In the genomic region with DNA sequence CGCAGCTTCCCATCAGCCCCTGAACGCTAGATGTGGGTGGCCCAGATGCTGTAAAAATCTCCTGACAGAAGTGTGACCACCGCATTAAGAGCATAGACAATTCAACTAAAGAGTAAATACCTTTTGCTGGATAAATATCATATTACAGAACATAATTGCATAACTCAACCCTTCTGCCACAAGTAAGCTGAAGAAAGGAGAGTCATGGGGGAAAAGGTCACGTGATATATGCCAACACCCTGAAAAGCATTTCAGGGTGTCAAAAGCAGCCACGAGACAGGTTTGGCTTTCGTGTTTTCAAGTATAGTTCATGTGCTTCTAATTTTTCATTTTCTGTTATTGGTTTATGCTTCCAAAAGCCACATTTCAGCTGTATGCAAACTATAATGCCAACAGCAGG, we compare ENCODE assay signal across 19 cellular contexts.
A peak's percentile ranks its signal among the peaks of the same experiment; 100 is the strongest.
DNase-seq lines count a peak whose midpoint lies in the region; ATAC-seq, FAIRE-seq and TF ChIP-seq lines count a peak whose summit lies in the region.
"Had no signal": no experiment of that assay in that cellular context is flagged by ENCODE, and none has a peak within 500 bp of the region (broad histone marks: within the 10 kb centered on the region; RNA-seq: fewer than 3 reads in every experiment).

No MANE protein-coding gene starts in this region.

- H2AFZ ChIP-seq in SK-N-SH (ENCODE audit: low read depth) (no peak overlapping the region), fibroblast of lung (ENCODE audit: low read length) (no peak overlapping the region)

- peaks cover 17% of the 10 kb centered on the region for H3F3A ChIP-seq in SK-N-SH (replicated peaks; ENCODE audit: insufficient read depth)

- ATAC-seq in SK-N-SH treated with all-trans-retinoic acid at 6 μM for 48 hours (no peak), Panc1 (no peak)
- ATAC-seq: activated CD4-positive, CD25-positive, alpha-beta regulatory T cell treated with anti-CD3 and anti-CD28 coated beads, Interleukin-2, amount 50 U/mL, for 24 hours; CD8-positive, alpha-beta T cell; T-helper 17 cell had no signal

- H3K36me3 ChIP-seq in SK-N-SH (replicated peaks in 1 of 2; ENCODE audit: control insufficient read depth in 1 of 2, insufficient read depth in 2 of 2, low read length in 1 of 2) (no peaks in the 10 kb centered on the region), Panc1 (ENCODE audit: control insufficient read depth, insufficient read depth, low read length) (no peaks in the 10 kb centered on the region), fibroblast of lung (ENCODE audit: control insufficient read depth, insufficient read depth, low read length) (no peaks in the 10 kb centered on the region), skeletal muscle satellite cell (ENCODE audit: insufficient read depth, low read length) (no peaks in the 10 kb centered on the region)

- DNase-seq in SK-N-SH (no peak), Panc1 (ENCODE audit: low read depth, low spot score) (no peak), fibroblast of lung (ENCODE audit: low read depth in 2 of 2) (peak; percentile 25 to 48), amygdala (lab: John Stamatoyannopoulos, UW) (no peak), urothelium cell line (ENCODE audit: low spot score) (no peak), KBM-7 (no peak)
- DNase-seq: activated effector memory CD4-positive, alpha-beta T cell treated with anti-CD3 and anti-CD28 coated beads, Interleukin-2, amount 50 U/mL, for 16 hours; anterior cingulate cortex; CD8-positive, alpha-beta T cell; NCI-H748 treated with DMSO at 0.1 percent for 48 hours; stimulated activated CD4-positive, alpha-beta T cell treated with anti-CD3 and anti-CD28 coated beads, Interleukin-1b, Interleukin-23, amount 100 ng/mL, for 48 hours; T-helper 17 cell had no signal

- H3K79me2 ChIP-seq in SK-N-SH (ENCODE audit: insufficient read depth) (no peaks in the 10 kb centered on the region), fibroblast of lung (ENCODE audit: control insufficient read depth, insufficient read depth, low read length) (peaks cover 2% of the 10 kb centered on the region)

- TF ChIP-seq CTCF in SK-N-SH (IDR thresholded peaks at IDR 0.05) (no peak), Panc1 (IDR thresholded peaks at IDR 0.05) (no peak), fibroblast of lung (conservative IDR thresholded peaks at IDR 0.05 in 1 of 2, IDR thresholded peaks at IDR 0.05 in 1 of 2; ENCODE audit: low read depth in 1 of 2, low read length in 2 of 2) (no peak)

- H4K20me1 ChIP-seq in SK-N-SH (ENCODE audit: insufficient read depth) (no peaks in the 10 kb centered on the region), fibroblast of lung (ENCODE audit: control insufficient read depth, extremely low read depth, insufficient read depth, low read length) (no peaks in the 10 kb centered on the region)

- H3K9me3 ChIP-seq in SK-N-SH (no peaks in the 10 kb centered on the region), Panc1 (ENCODE audit: control insufficient read depth, insufficient read depth, low read depth, low read length) (no peaks in the 10 kb centered on the region), fibroblast of lung (ENCODE audit: control insufficient read depth, insufficient read depth, low read depth, low read length) (no peaks in the 10 kb centered on the region), skeletal muscle satellite cell (replicated peaks; ENCODE audit: low read length) (no peaks in the 10 kb centered on the region)

- peaks cover 0 to 36% of the 10 kb centered on the region in 2 experiments; a peak in 1 of 4 replicates for H3K4me1 ChIP-seq in SK-N-SH (ENCODE audit: control insufficient read depth in 1 of 2, insufficient read depth in 2 of 2, low read depth in 1 of 2, low read length in 1 of 2)
- H3K4me1 ChIP-seq in Panc1 (ENCODE audit: control insufficient read depth, insufficient read depth, low read length) = peaks cover 26% of the 10 kb centered on the region
- peaks cover 20% of the 10 kb centered on the region for H3K4me1 ChIP-seq in fibroblast of lung (ENCODE audit: control insufficient read depth, extremely low read depth, insufficient read depth, low read length)
- peaks cover 45% of the 10 kb centered on the region for H3K4me1 ChIP-seq in skeletal muscle satellite cell (ENCODE audit: control insufficient read depth, insufficient read depth, low read length)

- POLR2A ChIA-PET in SK-N-SH (lab: Yijun Ruan, JAX) = no interaction called here
- POLR2A ChIA-PET in Panc1 (lab: Charles Lee) = no interaction called here

- FAIRE-seq in urothelium cell line (lab: Jason Lieb, UNC) = no peak
- FAIRE-seq: GM12892, H1, islet of Langerhans had no signal

- BruUV-seq in Panc1 (replicated peaks; lab: Mats Ljungman, UMichigan) = no TSS peak

- TF ChIP-seq RAD21 in SK-N-SH (IDR thresholded peaks at IDR 0.05; ENCODE audit: low read length) = no peak

- 86% methylated on average over 6 of the region's 6 CpGs for WGBS in SK-N-SH (ENCODE audit: low lambda C conversion rate)

- H3K4me2 ChIP-seq in SK-N-SH (peak overlapping the region; percentile 43), fibroblast of lung (ENCODE audit: extremely low read depth, insufficient read depth, low read length) (no peak overlapping the region), skeletal muscle satellite cell (ENCODE audit: low read length) (peak overlapping the region; percentile 39)

- CTCF ChIA-PET in SK-N-SH (lab: Yijun Ruan, JAX) = interaction anchor here (0.7 kb wide), 1 partner anchor 27 kb away, joined by 3 read pairs; no protein-coding TSS in a partner anchor
- CTCF ChIA-PET in Panc1 (lab: Charles Lee) = no interaction called here

- H3K9ac ChIP-seq in SK-N-SH = no peak overlapping the region
- no peak overlapping the region for H3K9ac ChIP-seq in fibroblast of lung (ENCODE audit: insufficient read depth, low read length)
- peak overlapping the region; percentile 12 for H3K9ac ChIP-seq in skeletal muscle satellite cell (ENCODE audit: low read depth, low read length)

- H3K9me2 ChIP-seq in SK-N-SH = no peaks in the 10 kb centered on the region

- in situ Hi-C loops in Panc1 (cut with HindIII; ENCODE audit: low pct_unique_long_range_greater_than_20kb, low sequenced_read_pairs) = no loop called here
- in situ Hi-C loops in KBM-7 (cut with MboI; ENCODE audit: low pct_unique_long_range_greater_than_20kb, low sequenced_read_pairs) = no loop called here

- H3K27me3 ChIP-seq in SK-N-SH (ENCODE audit: insufficient read depth) = no peaks in the 10 kb centered on the region
- no peaks in the 10 kb centered on the region for H3K27me3 ChIP-seq in Panc1 (ENCODE audit: control insufficient read depth, insufficient read depth, low read length)
- H3K27me3 ChIP-seq in fibroblast of lung (ENCODE audit: control insufficient read depth, insufficient read depth, low read length) = no peaks in the 10 kb centered on the region
- H3K27me3 ChIP-seq in skeletal muscle satellite cell (ENCODE audit: control insufficient read depth, insufficient read depth, low read length) = no peaks in the 10 kb centered on the region

- H3K4me3 ChIP-seq in SK-N-SH (ENCODE audit: low read depth in 2 of 2, low read length in 1 of 2) (no peak overlapping the region), Panc1 (ENCODE audit: low read depth in 2 of 2, low read length in 2 of 2) (no peak overlapping the region), fibroblast of lung (replicated peaks in 1 of 4; ENCODE audit: control extremely low read depth in 1 of 4, insufficient read depth in 1 of 4, low read depth in 3 of 4, low read length in 4 of 4) (peak overlapping the region in 1 of 4 experiments; percentile 12), skeletal muscle satellite cell (ENCODE audit: low read length) (no peak overlapping the region)

- intact Hi-C loops in Panc1 (cut with micrococcal nuclease; ENCODE audit: unreplicated experiment) = no loop called here

- no peak for TF ChIP-seq EP300 in SK-N-SH (IDR thresholded peaks at IDR 0.05; ENCODE audit: borderline replicate concordance in 1 of 2, low read depth in 1 of 2, low read length in 1 of 2)

- H3K27ac ChIP-seq in SK-N-SH (ENCODE audit: low read depth in 2 of 2, low read length in 1 of 2) (no peak overlapping the region), Panc1 (ENCODE audit: low read length) (peak overlapping the region; percentile 57; the same call in 1 of the 2 replicates), fibroblast of lung (ENCODE audit: insufficient read depth, low read length) (no peak overlapping the region)
- H3K27ac ChIP-seq: RWPE1 had no signal

TF ChIP-seq in SK-N-SH, 30 proteins besides CTCF, POLR2A, EP300 and RAD21 (continues in another document):
- no peak for TF ChIP-seq CHD2 (IDR thresholded peaks at IDR 0.05; ENCODE audit: low read length, partially characterized antibody)

TF ChIP-seq in SK-N-SH treated with all-trans-retinoic acid at 6 μM for 48 hours, 23 proteins besides CTCF, POLR2A, EP300 and RAD21 (continues in another document):
- TF ChIP-seq PPARA (CRISPR knock-in tag; IDR thresholded peaks at IDR 0.05; ENCODE audit: borderline replicate concordance) (no peak), ZNF565 (CRISPR knock-in tag; conservative IDR thresholded peaks at IDR 0.05; ENCODE audit: low read depth) (no peak), ZC3H10 (CRISPR knock-in tag; IDR thresholded peaks at IDR 0.05) (no peak), ESRRG (CRISPR knock-in tag; IDR thresholded peaks at IDR 0.05) (no peak), SNAI2 (CRISPR knock-in tag; IDR thresholded peaks at IDR 0.05) (no peak), GLIS3 (CRISPR knock-in tag; IDR thresholded peaks at IDR 0.05) (no peak), RARB (CRISPR knock-in tag; IDR thresholded peaks at IDR 0.05) (no peak), ISL1 (CRISPR knock-in tag; IDR thresholded peaks at IDR 0.05) (no peak), OSR1 (CRISPR knock-in tag; IDR thresholded peaks at IDR 0.05) (no peak), CSDC2 (CRISPR knock-in tag; IDR thresholded peaks at IDR 0.05) (no peak), ZFP3 (CRISPR knock-in tag; IDR thresholded peaks at IDR 0.05) (no peak), TCF4 (CRISPR knock-in tag; IDR thresholded peaks at IDR 0.05; ENCODE audit: borderline replicate concordance) (no peak), ZNF70 (CRISPR knock-in tag; IDR thresholded peaks at IDR 0.05) (no peak), ZNF8 (CRISPR knock-in tag; IDR thresholded peaks at IDR 0.05) (no peak)
- TF ChIP-seq, protein P1, sequence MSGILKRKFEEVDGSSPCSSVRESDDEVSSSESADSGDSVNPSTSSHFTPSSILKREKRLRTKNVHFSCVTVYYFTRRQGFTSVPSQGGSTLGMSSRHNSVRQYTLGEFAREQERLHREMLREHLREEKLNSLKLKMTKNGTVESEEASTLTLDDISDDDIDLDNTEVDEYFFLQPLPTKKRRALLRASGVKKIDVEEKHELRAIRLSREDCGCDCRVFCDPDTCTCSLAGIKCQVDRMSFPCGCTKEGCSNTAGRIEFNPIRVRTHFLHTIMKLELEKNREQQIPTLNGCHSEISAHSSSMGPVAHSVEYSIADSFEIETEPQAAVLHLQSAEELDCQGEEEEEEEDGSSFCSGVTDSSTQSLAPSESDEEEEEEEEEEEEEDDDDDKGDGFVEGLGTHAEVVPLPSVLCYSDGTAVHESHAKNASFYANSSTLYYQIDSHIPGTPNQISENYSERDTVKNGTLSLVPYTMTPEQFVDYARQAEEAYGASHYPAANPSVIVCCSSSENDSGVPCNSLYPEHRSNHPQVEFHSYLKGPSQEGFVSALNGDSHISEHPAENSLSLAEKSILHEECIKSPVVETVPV (CRISPR knock-in tag; IDR thresholded peaks at IDR 0.05) = no peak

Comparison
In these comparisons a context has a peak if more than half of its experiments do, and no peak if none do; other contexts are left out.
1. DNase-seq: peak in fibroblast of lung (2 of 2); none in SK-N-SH (single experiment), Panc1 (single experiment), amygdala (0 of 56), urothelium cell line (single experiment) and KBM-7 (single experiment).